Comparison of ENCODE assay signal across 5 cellular contexts in genomic region chr7:90889210-90889609, GRCh38.
"Had no signal": no experiment of that assay in that cellular context is flagged by ENCODE, and none has a peak within 500 bp of the region (broad histone marks: within the 10 kb centered on the region; RNA-seq: fewer than 3 reads in every experiment).

No MANE protein-coding gene starts in this region.

- H3K9ac ChIP-seq: KMS-11 had no signal

- H3K27ac ChIP-seq: KMS-11 had no signal

- H3K4me2 ChIP-seq: GM23338, KMS-11 had no signal

- ATAC-seq: GM23338 had no signal

- DNase-seq: H9, HCEC 1CT, KBM-7 had no signal

- H2AFZ ChIP-seq: GM23338 had no signal

- H3K4me3 ChIP-seq: GM23338 had no signal
